ENCODE assay signal across 8 cellular contexts in genomic region chr10:102461187-102462054, GRCh38. TPM values are rescaled to one million over a fixed set of nuclear protein-coding genes. Genes with fewer than 3 reads are reported as not detected.
DNase-seq lines count a peak whose midpoint lies in the region; ATAC-seq, FAIRE-seq and TF ChIP-seq lines count a peak whose summit lies in the region.

No MANE protein-coding gene starts in this region.

- no peaks in the 10 kb centered on the region for H3K36me3 ChIP-seq in pancreas
- H3K36me3 ChIP-seq in tibial artery = no peaks in the 10 kb centered on the region

- DNase-seq in HEK293T (ENCODE audit: extremely low spot score) = peak; percentile 100
- peak; percentile 76 for DNase-seq in NCI-H1048 (lab: John Stamatoyannopoulos, UW)
- DNase-seq in head of caudate nucleus = peak; percentile 76 to 96 (median 92)
- DNase-seq in pancreas = peak; percentile 95 to 100 (median 98)
- peak; percentile 82 to 91 for DNase-seq in tibial artery

- POLR2A ChIA-PET in HEK293T (lab: Yijun Ruan, JAX) = interaction anchor here (0.6 to 4.9 kb wide), 13 partner anchors 10 to 62 kb away, joined by 3 to 101 read pairs (median 4); partner anchors contain the start of genes C10orf95, CUEDC2 and FBXL15

- H3K9me3 ChIP-seq in pancreas (no peaks in the 10 kb centered on the region), tibial artery (no peaks in the 10 kb centered on the region)

- 1% methylated on average over 54 of the region's 54 CpGs for WGBS in pancreas, 2 donors

- H3K4me3 ChIP-seq in pancreas (peak overlapping the region; percentile 2 to 51 (median 32)), tibial artery (peak overlapping the region; percentile 51 to 62)

- H3K27me3 ChIP-seq in pancreas (no peaks in the 10 kb centered on the region), tibial artery (peaks cover 0 to 10% of the 10 kb centered on the region in 2 donors)

- H3K4me1 ChIP-seq in pancreas = no peaks in the 10 kb centered on the region
- peaks cover 0 to 15% (median 10%) of the 10 kb centered on the region in 4 donors for H3K4me1 ChIP-seq in tibial artery

- CTCF ChIA-PET in HEK293T (lab: Yijun Ruan, JAX) = interaction anchor here (1.0 to 2.8 kb wide), 3 partner anchors 9 to 230 kb away, joined by 3 to 24 read pairs (median 3); partner anchors contain the start of gene C10orf95

- peaks cover 28% of the 10 kb centered on the region for H3K4me1 Mint-ChIP-seq in activated naive CD8-positive, alpha-beta T cell (ENCODE audit: low read depth)

- peak; percentile 67 for FAIRE-seq in G401.6 (lab: Jason Lieb, UNC)
- FAIRE-seq in pancreas (lab: Jason Lieb, UNC) = no peak

- H3K27me3 Mint-ChIP-seq in activated naive CD8-positive, alpha-beta T cell = no peaks in the 10 kb centered on the region

- no peaks in the 10 kb centered on the region for H3K9me3 Mint-ChIP-seq in activated naive CD8-positive, alpha-beta T cell (ENCODE audit: low read depth)

- ATAC-seq in SK-N-SH treated with all-trans-retinoic acid at 6 μM for 48 hours (peak; percentile 97), pancreas (peak; percentile 99 to 100 (median 100))

- H3K4me3 Mint-ChIP-seq in activated naive CD8-positive, alpha-beta T cell = peak overlapping the region; percentile 95

- H3K36me3 Mint-ChIP-seq in activated naive CD8-positive, alpha-beta T cell = no peaks in the 10 kb centered on the region

- no peak for TF ChIP-seq CTCF in pancreas (IDR thresholded peaks at IDR 0.05)
- no peak for TF ChIP-seq CTCF in tibial artery (IDR thresholded peaks at IDR 0.05)

- peak overlapping the region; percentile 88 for H3K27ac Mint-ChIP-seq in activated naive CD8-positive, alpha-beta T cell

- H3K27ac ChIP-seq in pancreas = no peak overlapping the region
- peak overlapping the region; percentile 28 to 36 for H3K27ac ChIP-seq in tibial artery

- intact Hi-C loops in head of caudate nucleus (cut with DNase I) = loop anchor here (5.0 kb wide), 1 partner anchor 39 kb away; the partner anchor contains the start of gene FBXL15
- intact Hi-C loops in pancreas (cut with DNase I) = no loop called here
- intact Hi-C loops in tibial artery (cut with DNase I; ENCODE audit: low total_unique reads) = no loop called here

TF ChIP-seq in HEK293T, 16 proteins besides CTCF, POLR2A, EP300 and RAD21:
- peak; percentile 11; the same call in 1 of the 2 replicates for TF ChIP-seq FOXM1 (IDR thresholded peaks at IDR 0.05; ENCODE audit: borderline replicate concordance)
- no peak for TF ChIP-seq PKNOX1 (IDR thresholded peaks at IDR 0.05)
- TF ChIP-seq L3MBTL2 (conservative IDR thresholded peaks at IDR 0.05) = peak; percentile 87

TF ChIP-seq in SK-N-SH treated with all-trans-retinoic acid at 6 μM for 48 hours, 23 proteins besides CTCF, POLR2A, EP300 and RAD21:
- TF ChIP-seq TSHZ2 (CRISPR knock-in tag; IDR thresholded peaks at IDR 0.05) (0 out of 2 replicates have a peak, but pooled peaks have one; percentile 6), RARB (CRISPR knock-in tag; IDR thresholded peaks at IDR 0.05) (no peak), TOX (CRISPR knock-in tag; IDR thresholded peaks at IDR 0.05; ENCODE audit: borderline replicate concordance) (no peak), BACH2 (CRISPR knock-in tag; IDR thresholded peaks at IDR 0.05; ENCODE audit: borderline replicate concordance) (no peak), PATZ1 (CRISPR knock-in tag; IDR thresholded peaks at IDR 0.05; ENCODE audit: borderline replicate concordance) (peak; percentile 28; the same call in 1 of the 2 replicates), ZFP30 (CRISPR knock-in tag; IDR thresholded peaks at IDR 0.05) (no peak), ZC3H10 (CRISPR knock-in tag; IDR thresholded peaks at IDR 0.05) (no peak), ZNF70 (CRISPR knock-in tag; IDR thresholded peaks at IDR 0.05) (no peak), POU6F1 (CRISPR knock-in tag; IDR thresholded peaks at IDR 0.05; ENCODE audit: borderline replicate concordance, low read depth) (no peak), SNAI2 (CRISPR knock-in tag; IDR thresholded peaks at IDR 0.05) (no peak), ZNF565 (CRISPR knock-in tag; conservative IDR thresholded peaks at IDR 0.05; ENCODE audit: low read depth) (no peak)
TF ChIP-seq in SK-N-SH treated with all-trans-retinoic acid at 6 μM for 48 hours: peak in this region for 2.

RNA-seq across cellular contexts. Expression of gene C10orf95, which starts 10.1 kb away (rescaled TPM):
- total RNA-seq in pancreas = 1 to 10 TPM in 2 of 6 donors, under 1 TPM in 4; 0.37 to 1.1 (median 0.44) TPM
- 1 to 10 TPM in 1 of 2 donors, under 1 TPM in 1; 0.46 to 1.2 TPM for polyA plus RNA-seq in pancreas

RNA-seq across cellular contexts. Expression of gene CUEDC2, which starts 29.0 kb away (rescaled TPM):
- total RNA-seq in pancreas = 10 to 100 TPM; 18.9 to 25.3 (median 20.6) TPM
- polyA plus RNA-seq in pancreas = 10 to 100 TPM; 27.1 to 51.5 TPM

RNA-seq across cellular contexts. Expression of gene FBXL15, which starts 40.8 kb away (rescaled TPM):
- total RNA-seq in pancreas = 10 to 100 TPM in 5 of 6 donors, 1 to 10 TPM in 1; 10.0 to 13.6 (median 10.7) TPM
- polyA plus RNA-seq in pancreas = 10 to 100 TPM; 15.7 to 24.2 TPM

RNA-seq across cellular contexts. Expression of gene ACTR1A, which starts 41.1 kb away (rescaled TPM):
- total RNA-seq in pancreas = 10 to 100 TPM; 22.4 to 40.9 (median 27.4) TPM
- polyA plus RNA-seq in pancreas = 10 to 100 TPM; 33.6 to 38.1 TPM

RNA-seq across cellular contexts. Expression of gene SUFU, which starts 42.4 kb away (rescaled TPM):
- total RNA-seq in pancreas = 1 to 10 TPM; 1.9 to 7.8 (median 3.6) TPM
- 1 to 10 TPM; 2.6 to 2.7 TPM for polyA plus RNA-seq in pancreas

Comparison
In these comparisons a context has a peak if more than half of its experiments do, and no peak if none do; other contexts are left out.
1. H3K27ac ChIP-seq: peak in tibial artery (2 of 2); none in pancreas (0 of 4).
2. Peak in every context shown above with its lines, with median percentiles within 50 percentile points of each other: DNase-seq.